Comparison of ENCODE assay signal across 1 cellular context in genomic region chr9:137406085-137406773, GRCh38.
TF ChIP-seq lines count a peak whose summit lies in the region.

No MANE protein-coding gene starts in this region.

TF ChIP-seq in HepG2, 621 proteins besides CTCF, POLR2A, EP300 and RAD21:
- TF ChIP-seq ZNF687 (CRISPR knock-in tag; IDR thresholded peaks at IDR 0.05) (0 out of 2 replicates have a peak, but pooled peaks have one; percentile 15), PATZ1 (CRISPR knock-in tag; IDR thresholded peaks at IDR 0.05) (peak; percentile 81), ZNF33B (CRISPR knock-in tag; IDR thresholded peaks at IDR 0.05) (0 out of 2 replicates have a peak, but pooled peaks have one; percentile 9), AFF4 (CRISPR knock-in tag; IDR thresholded peaks at IDR 0.05) (no peak), RXRA (CRISPR knock-in tag; IDR thresholded peaks at IDR 0.05) (0 out of 2 replicates have a peak, but pooled peaks have one; percentile 17), DMAP1 (CRISPR knock-in tag; IDR thresholded peaks at IDR 0.05) (0 out of 2 replicates have a peak, but pooled peaks have one; percentile 22), FOXA1 (IDR thresholded peaks at IDR 0.05) (no peak), FOXA1 (CRISPR knock-in tag; IDR thresholded peaks at IDR 0.05) (0 out of 2 replicates have a peak, but pooled peaks have one; percentile 6), MTA1 (CRISPR knock-in tag; IDR thresholded peaks at IDR 0.05; ENCODE audit: borderline replicate concordance) (peak; percentile 7; the same call in 1 of the 2 replicates), MTF2 (CRISPR knock-in tag; IDR thresholded peaks at IDR 0.05; ENCODE audit: borderline replicate concordance) (0 out of 2 replicates have a peak, but pooled peaks have one; percentile 0), FOXP1 (IDR thresholded peaks at IDR 0.05) (no peak), FOXP1 (CRISPR knock-in tag; IDR thresholded peaks at IDR 0.05) (no peak), DPF2 (CRISPR knock-in tag; IDR thresholded peaks at IDR 0.05; ENCODE audit: borderline replicate concordance, low read depth) (0 out of 2 replicates have a peak, but pooled peaks have one; percentile 8), ZNF770 (CRISPR knock-in tag; IDR thresholded peaks at IDR 0.05) (peak; percentile 30; the same call in 1 of the 2 replicates), SRY (CRISPR knock-in tag; IDR thresholded peaks at IDR 0.05) (no peak)
- TF ChIP-seq, protein P1, sequence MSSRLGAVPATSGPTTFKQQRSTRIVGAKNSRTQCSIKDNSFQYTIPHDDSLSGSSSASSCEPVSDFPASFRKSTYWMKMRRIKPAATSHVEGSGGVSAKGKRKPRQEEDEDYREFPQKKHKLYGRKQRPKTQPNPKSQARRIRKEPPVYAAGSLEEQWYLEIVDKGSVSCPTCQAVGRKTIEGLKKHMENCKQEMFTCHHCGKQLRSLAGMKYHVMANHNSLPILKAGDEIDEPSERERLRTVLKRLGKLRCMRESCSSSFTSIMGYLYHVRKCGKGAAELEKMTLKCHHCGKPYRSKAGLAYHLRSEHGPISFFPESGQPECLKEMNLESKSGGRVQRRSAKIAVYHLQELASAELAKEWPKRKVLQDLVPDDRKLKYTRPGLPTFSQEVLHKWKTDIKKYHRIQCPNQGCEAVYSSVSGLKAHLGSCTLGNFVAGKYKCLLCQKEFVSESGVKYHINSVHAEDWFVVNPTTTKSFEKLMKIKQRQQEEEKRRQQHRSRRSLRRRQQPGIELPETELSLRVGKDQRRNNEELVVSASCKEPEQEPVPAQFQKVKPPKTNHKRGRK (CRISPR knock-in tag; IDR thresholded peaks at IDR 0.05): peak; percentile 48; the same call in 1 of the 2 replicates
TF ChIP-seq in HepG2: peak in this region for 11.
